Comparison of ENCODE assay signal across 1 cellular context in genomic region chr19:18380843-18381242, GRCh38.
TF ChIP-seq lines count a peak whose summit lies in the region.

No MANE protein-coding gene starts in this region.

TF ChIP-seq in HCT116, 20 proteins besides CTCF, POLR2A, EP300 and RAD21:
- TF ChIP-seq REST (IDR thresholded peaks at IDR 0.05; ENCODE audit: low read depth), result no peak
